ENCODE assay signal across 8 cellular contexts in the genomic region with DNA sequence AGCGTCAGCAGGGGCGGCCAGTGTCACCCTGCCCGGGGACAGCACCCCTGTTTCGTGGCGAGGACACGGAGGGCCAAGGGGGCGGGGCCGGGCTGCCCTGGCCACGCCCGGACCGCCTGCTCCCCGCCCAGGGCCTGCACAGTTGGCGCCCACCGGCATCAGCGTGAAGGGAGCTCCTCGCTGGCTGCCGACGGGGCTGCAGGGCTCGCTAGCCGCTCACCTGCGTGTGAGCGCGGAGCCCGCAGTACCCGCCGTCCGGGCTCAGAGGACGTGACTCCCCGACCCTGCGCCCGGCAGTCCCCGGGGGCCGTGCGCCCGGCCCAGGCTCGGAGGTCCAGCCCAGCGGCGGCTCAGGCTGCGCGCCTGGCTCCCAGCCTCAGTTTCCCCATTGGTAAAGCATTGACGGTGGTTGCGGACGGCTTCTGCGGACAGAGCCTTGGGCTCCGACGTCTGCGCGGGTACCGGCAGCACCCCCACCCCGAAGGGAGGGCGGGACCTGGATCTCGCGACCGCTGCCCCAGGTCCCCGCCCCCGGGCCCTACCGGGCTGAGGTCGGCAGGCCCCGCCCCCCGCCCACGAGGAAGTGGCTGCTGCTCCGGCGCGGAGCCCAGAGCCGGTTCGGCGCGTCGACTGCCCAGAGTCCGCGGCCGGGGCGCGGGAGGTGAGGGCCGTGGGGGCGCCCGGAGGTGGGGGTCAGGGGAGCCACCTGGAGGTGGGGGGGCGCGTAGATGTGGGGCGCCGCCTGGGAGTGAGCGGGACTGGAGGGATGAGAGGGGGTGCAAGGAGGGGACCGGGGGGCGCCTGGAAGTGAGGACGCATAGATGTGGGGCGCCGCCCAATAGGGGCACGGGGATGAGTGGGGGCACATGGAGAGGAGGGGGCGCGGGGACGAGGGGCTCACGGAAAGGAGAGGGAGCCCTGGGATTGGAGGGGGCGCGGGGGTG. TPM values are rescaled to one million over a fixed set of nuclear protein-coding genes. Genes with fewer than 3 reads are reported as not detected.
DNase-seq lines count a peak whose midpoint lies in the region; FAIRE-seq and TF ChIP-seq lines count a peak whose summit lies in the region.

A gene (plus strand): TSS at position 610 of the 944 bp plus-strand sequence. CDS start 10,985 bp downstream, outside the sequence.

- H3K4me1 ChIP-seq in keratinocyte (ENCODE audit: control insufficient read depth, extremely low read depth, insufficient read depth, low read length) = peaks cover 37% of the 10 kb centered on the region

- dilution Hi-C loops in keratinocyte (cut with MboI; ENCODE audit: extremely low pct_ligation_motif_present, low sequenced_read_pairs) = no loop called here

- H3K27ac ChIP-seq in WERI-Rb-1 (peak within 1 kb of the TSS; percentile 42), keratinocyte (ENCODE audit: control insufficient read depth, insufficient read depth, low read length) (peak within 1 kb of the TSS; percentile 36)

- H3K27me3 Mint-ChIP-seq in HFFc6 (ENCODE audit: insufficient read depth) = peaks cover 3% of the 10 kb centered on the region; the same call in 1 of the 2 replicates

- H4K20me1 ChIP-seq in keratinocyte (ENCODE audit: control insufficient read depth, extremely low read depth, insufficient read depth, low read length) = peaks cover 12% of the 10 kb centered on the region

- no peaks in the 10 kb centered on the region for H3K27me3 ChIP-seq in WERI-Rb-1 (ENCODE audit: insufficient read depth, low read depth, severe bottlenecking)
- no peaks in the 10 kb centered on the region for H3K27me3 ChIP-seq in bronchial epithelial cell (ENCODE audit: control insufficient read depth, insufficient read depth, low read length)
- H3K27me3 ChIP-seq in keratinocyte (ENCODE audit: control insufficient read depth, extremely low read depth, insufficient read depth, low read length) = no peaks in the 10 kb centered on the region

- H2AFZ ChIP-seq in keratinocyte (ENCODE audit: control insufficient read depth, low read length) = peak within 1 kb of the TSS; percentile 56

- TF ChIP-seq POLR2A in NB4 (IDR thresholded peaks at IDR 0.05; ENCODE audit: extremely low read depth, insufficient read length) = no peak

- FAIRE-seq in bronchial epithelial cell (lab: Jason Lieb, UNC) = no peak
- no peak for FAIRE-seq in keratinocyte (lab: Jason Lieb, UNC)

- H3K4me3 Mint-ChIP-seq in HFFc6 = peak within 1 kb of the TSS; percentile 81

- TF ChIP-seq CTCF in HFFc6 (IDR thresholded peaks at IDR 0.05) (no peak), NB4 (IDR thresholded peaks at IDR 0.05; ENCODE audit: low read depth, low read length) (no peak), WERI-Rb-1 (IDR thresholded peaks at IDR 0.05; ENCODE audit: low read depth, low read length) (no peak), bronchial epithelial cell (IDR thresholded peaks at IDR 0.05; ENCODE audit: insufficient read depth, low read length, severe bottlenecking) (no peak), keratinocyte (optimal IDR thresholded peaks at IDR 0.05 in 1 of 3, IDR thresholded peaks at IDR 0.05 in 1 of 3, conservative IDR thresholded peaks at IDR 0.05 in 1 of 3; ENCODE audit: extremely low read depth in 1 of 3, insufficient read depth in 2 of 3, low read length in 3 of 3) (no peak)

- H3K4me1 Mint-ChIP-seq in HFFc6 (ENCODE audit: low read depth) = peaks cover 25% of the 10 kb centered on the region

- peak within 1 kb of the TSS; percentile 61 for H3K9ac ChIP-seq in keratinocyte (ENCODE audit: control insufficient read depth, extremely low read depth, insufficient read depth, low read length)

- no peaks in the 10 kb centered on the region for H3K9me1 ChIP-seq in keratinocyte (ENCODE audit: control insufficient read depth, extremely low read depth, insufficient read depth, low read length)

- H3K36me3 Mint-ChIP-seq in HFFc6 (ENCODE audit: low read depth) = peaks cover 5% of the 10 kb centered on the region; the same call in 1 of the 2 replicates

- H3K79me2 ChIP-seq in keratinocyte (ENCODE audit: control insufficient read depth, insufficient read depth, low read length) = peaks cover 11% of the 10 kb centered on the region

- H3K27ac Mint-ChIP-seq in HFFc6 = peak within 1 kb of the TSS; percentile 56

- no peaks in the 10 kb centered on the region for H3K9me3 Mint-ChIP-seq in HFFc6

- H3K36me3 ChIP-seq in WERI-Rb-1 (no peaks in the 10 kb centered on the region), bronchial epithelial cell (ENCODE audit: control insufficient read depth, insufficient read depth, low read length) (peaks cover 3% of the 10 kb centered on the region), keratinocyte (ENCODE audit: control insufficient read depth in 2 of 2, extremely low read depth in 1 of 2, insufficient read depth in 2 of 2, low read length in 2 of 2) (peaks cover 10 to 11% of the 10 kb centered on the region in 2 experiments)

- DNase-seq in NCI-H1436 (lab: John Stamatoyannopoulos, UW) = peak; percentile 67
- DNase-seq in NCI-H1436 treated with DMSO at 0.1 percent for 48 hours (lab: John Stamatoyannopoulos, UW) = no peak
- DNase-seq in HFFc6 = no peak
- DNase-seq in NB4 (ENCODE audit: low read depth) = peak; percentile 94
- DNase-seq in WERI-Rb-1 = peak; percentile 65
- DNase-seq in bronchial epithelial cell (ENCODE audit: low read depth) = peak; percentile 62
- DNase-seq in keratinocyte (ENCODE audit: low read depth, low spot score) = no peak
- DNase-seq in stimulated activated CD4-positive, alpha-beta T cell treated with anti-CD3 and anti-CD28 coated beads, Interleukin-1b, Interleukin-23, amount 100 ng/mL, for 1 hour (ENCODE audit: low read depth in 2 of 2) = peak; percentile 69 to 71

- H3K4me2 ChIP-seq in keratinocyte (ENCODE audit: control insufficient read depth, extremely low read depth, insufficient read depth, low read depth, low read length) = peak within 1 kb of the TSS; percentile 66

- no peaks in the 10 kb centered on the region for H3K9me3 ChIP-seq in WERI-Rb-1 (ENCODE audit: severe bottlenecking)
- no peaks in the 10 kb centered on the region for H3K9me3 ChIP-seq in keratinocyte (ENCODE audit: control insufficient read depth, low read depth, low read length)

- peak within 1 kb of the TSS; percentile 63 for H3K4me3 ChIP-seq in NB4 (ENCODE audit: low read depth, low read length)
- peak within 1 kb of the TSS; percentile 72 for H3K4me3 ChIP-seq in WERI-Rb-1 (ENCODE audit: low read depth, low read length)
- H3K4me3 ChIP-seq in bronchial epithelial cell (ENCODE audit: low read depth, low read length) = peak within 1 kb of the TSS; percentile 86
- peak within 1 kb of the TSS; percentile 48 to 91 (median 83) for H3K4me3 ChIP-seq in keratinocyte (ENCODE audit: control insufficient read depth in 2 of 3, extremely low read depth in 1 of 3, insufficient read depth in 2 of 3, low read depth in 1 of 3, low read length in 3 of 3)

RNA-seq across cellular contexts. Expression of the gene that starts here (rescaled TPM):
- total RNA-seq in HFFc6 (2021; fragmentation: NEBNext Ultra II Directional; extraction: Animal tissue kit (Norgen Biotek cat#: 25700)) = 100 to 1,000 TPM; 233 to 281 (median 249) TPM
- total RNA-seq in bronchial epithelial cell = 336 and 569 TPM in 2 replicates
- 352 to 488 TPM (median 383 TPM) in 3 replicates for polyA plus RNA-seq in keratinocyte
- polyA plus RNA-seq in keratinocyte (2011; ENCODE audit: low read depth) = 103 TPM
- 336 and 813 TPM in 2 replicates for polyA plus RNA-seq in keratinocyte (2011; cell fraction: cytosol; rRNA removed)
- polyA plus RNA-seq in keratinocyte (2011; cell fraction: nucleus; rRNA removed) = 214 and 228 TPM in 2 replicates
- polyA plus RNA-seq in keratinocyte (2012; ENCODE audit: low replicate concordance) = 163 and 581 TPM in 2 replicates
- polyA minus RNA-seq in keratinocyte = 171 to 286 TPM (median 176 TPM) in 3 replicates
- 596 TPM for polyA minus RNA-seq in keratinocyte (2011; cell fraction: cytosol; rRNA and poly(A)+ RNA removed)
- polyA minus RNA-seq in keratinocyte (2011; cell fraction: nucleus; rRNA and poly(A)+ RNA removed) = 115 and 120 TPM in 2 replicates

Comparison
In these comparisons a context has a peak if more than half of its experiments do, and no peak if none do; other contexts are left out.
1. DNase-seq: peak in NCI-H1436 (single experiment), NB4 (single experiment), WERI-Rb-1 (single experiment), bronchial epithelial cell (single experiment) and stimulated activated CD4-positive, alpha-beta T cell treated with anti-CD3 and anti-CD28 coated beads, Interleukin-1b, Interleukin-23, amount 100 ng/mL, for 1 hour (2 of 2); none in NCI-H1436 treated with DMSO at 0.1 percent for 48 hours (single experiment), HFFc6 (single experiment) and keratinocyte (single experiment).
2. Peak in every context shown above with its lines, with median percentiles within 50 percentile points of each other: H3K4me3 ChIP-seq.